ENCODE assay signal across 17 cellular contexts in genomic region chr2:8506771-8507170, GRCh38.
A peak's percentile ranks its signal among the peaks of the same experiment; 100 is the strongest.
DNase-seq lines count a peak whose midpoint lies in the region; ATAC-seq and TF ChIP-seq lines count a peak whose summit lies in the region.
"Had no signal": no experiment of that assay in that cellular context is flagged by ENCODE, and none has a peak within 500 bp of the region (broad histone marks: within the 10 kb centered on the region; RNA-seq: fewer than 3 reads in every experiment).

No MANE protein-coding gene starts in this region.

- H3K4me1 Mint-ChIP-seq in T-helper 17 cell, result no peaks in the 10 kb centered on the region

- H3K4me1 ChIP-seq in spleen, result peaks cover 0 to 24% (median 4%) of the 10 kb centered on the region in 6 donors

- no peaks in the 10 kb centered on the region for H3K36me3 Mint-ChIP-seq in T-helper 17 cell (ENCODE audit: low read depth)
- H3K36me3 Mint-ChIP-seq: CD4-positive, alpha-beta memory T cell had no signal

- no peak for ATAC-seq in T-helper 17 cell
- peak; percentile 84 for ATAC-seq in esophagus mucosa

- H3K4me3 ChIP-seq in spleen (no peak overlapping the region), dorsolateral prefrontal cortex (no peak overlapping the region)
- H3K4me3 ChIP-seq: BLaER1, GM23248 had no signal

- no peaks in the 10 kb centered on the region for H3K27me3 ChIP-seq in spleen (replicated peaks in 1 of 7)
- no peaks in the 10 kb centered on the region for H3K27me3 ChIP-seq in dorsolateral prefrontal cortex
- H3K27me3 ChIP-seq: BLaER1 had no signal

- H3K27ac ChIP-seq in spleen (no peak overlapping the region), dorsolateral prefrontal cortex (no peak overlapping the region)
- H3K27ac ChIP-seq: BLaER1, GM23248, HL-60 had no signal

- 90 to 97% (median 93%) methylated on average over 7 of the region's 7 CpGs for whole genome bisulfite sequencing in spleen, 5 donors

- H3K36me3 ChIP-seq in spleen, result no peaks in the 10 kb centered on the region
- H3K36me3 ChIP-seq: BLaER1 had no signal

- H3K27ac Mint-ChIP-seq in T-helper 17 cell, result peak overlapping the region; percentile 54
- H3K27ac Mint-ChIP-seq: CD14-positive monocyte; CD4-positive, alpha-beta memory T cell had no signal

- no peak for TF ChIP-seq POLR2A in spleen (IDR thresholded peaks at IDR 0.05)

- DNase-seq in DMS 273 (lab: John Stamatoyannopoulos, UW; ENCODE audit: unreplicated experiment), result peak; percentile 20
- DNase-seq in DMS 273 treated with DMSO at 0.1 percent for 48 hours (lab: John Stamatoyannopoulos, UW), result no peak
- no peak for DNase-seq in T-helper 17 cell
- DNase-seq in spleen, result peak; percentile 23
- no peak for DNase-seq in dorsolateral prefrontal cortex
- DNase-seq in activated CD4-positive, alpha-beta T cell treated with anti-CD3 and anti-CD28 coated beads, Interleukin-2, amount 50 U/mL, for 4 hours, result no peak
- no peak for DNase-seq in stimulated activated naive CD4-positive, alpha-beta T cell (lab: John Stamatoyannopoulos, UW)
- DNase-seq: 8988T; CD4-positive, alpha-beta memory T cell; DMS53; DND-41; GM23248; HCEC 1CT had no signal

- no peak overlapping the region for H3K4me3 Mint-ChIP-seq in T-helper 17 cell
- H3K4me3 Mint-ChIP-seq: CD14-positive monocyte; CD4-positive, alpha-beta memory T cell had no signal

- H3K27me3 Mint-ChIP-seq in T-helper 17 cell, result no peaks in the 10 kb centered on the region
- H3K27me3 Mint-ChIP-seq: CD4-positive, alpha-beta memory T cell had no signal

- intact Hi-C loops in spleen (cut with DNase I; ENCODE audit: low total_unique reads), result no loop called here
- intact Hi-C loops in dorsolateral prefrontal cortex (cut with DNase I), result no loop called here

- TF ChIP-seq CTCF in spleen (IDR thresholded peaks at IDR 0.05 in 8 of 11, conservative IDR thresholded peaks at IDR 0.05 in 3 of 11) (no peak), dorsolateral prefrontal cortex (IDR thresholded peaks at IDR 0.05 in 54 of 56, conservative IDR thresholded peaks at IDR 0.05 in 2 of 56; ENCODE audit: low read depth in 1 of 56, partially characterized antibody in 56 of 56) (no peak)

- H3K9me3 ChIP-seq in T-helper 17 cell (ENCODE audit: control insufficient read depth, low read length, poor library complexity, severe bottlenecking) (no peaks in the 10 kb centered on the region), spleen (peaks cover 0 to 28% (median 10%) of the 10 kb centered on the region in 8 donors)

Comparison
In these comparisons a context has a peak if more than half of its experiments do, and no peak if none do; other contexts are left out.
1. DNase-seq: peak in DMS 273 (single experiment) and spleen (single experiment); none in DMS 273 treated with DMSO at 0.1 percent for 48 hours (single experiment), T-helper 17 cell (0 of 3), dorsolateral prefrontal cortex (0 of 10), activated CD4-positive, alpha-beta T cell treated with anti-CD3 and anti-CD28 coated beads, Interleukin-2, amount 50 U/mL, for 4 hours (0 of 2) and stimulated activated naive CD4-positive, alpha-beta T cell (0 of 6).